ENCODE assay signal across 25 cellular contexts in genomic region chr2:70443078-70443465, GRCh38.
"Had no signal": no experiment of that assay in that cellular context is flagged by ENCODE, and none has a peak within 500 bp of the region (broad histone marks: within the 10 kb centered on the region; RNA-seq: fewer than 3 reads in every experiment).

No MANE protein-coding gene starts in this region.

- H3K79me2 ChIP-seq: parathyroid adenoma had no signal

- ATAC-seq: left ventricle myocardium superior; lower lobe of right lung; natural killer cell treated with Interleukin-12 subunit alpha and Interleukin-12 subunit beta and Interleukin-15 and Interleukin-18, amount 100 ng/mL, for 72 hours; stimulated activated memory B cell treated with anti-CD40 and anti-IgM and Interleukin-4, amounts not matched to agents 10 μg/mL and 1 μg/mL and 100 μg/mL, for 72 hours; stimulated activated naive CD8-positive, alpha-beta T cell treated with anti-CD3 and anti-CD28 coated beads, Interleukin-15, Interleukin-2, amounts not matched to agents 100 U/mL and 50 U/mL, for 24 hours had no signal

- H3K9me3 ChIP-seq: colonic mucosa, lower lobe of right lung, right atrium auricular region, sigmoid colon, testis, tibial artery had no signal

- FAIRE-seq: endothelial cell of umbilical vein, frontal cortex, keratinocyte had no signal

- H3K27ac ChIP-seq: colonic mucosa, lower lobe of right lung, parathyroid adenoma, right atrium auricular region, sigmoid colon, testis, tibial artery had no signal

- H3K27ac Mint-ChIP-seq: dendritic cell treated with granulocyte-macrophage colony-stimulating factor and Interleukin-4, amounts not matched to agents 40 ng/mL and 50 ng/mL, for 4 days; memory B cell; progenitor cell of endocrine pancreas; stimulated activated memory B cell treated with anti-CD40 and anti-IgM and Interleukin-4, amounts not matched to agents 10 μg/mL and 1 μg/mL and 100 μg/mL, for 72 hours; type B pancreatic cell had no signal

- H3K4me3 Mint-ChIP-seq: dendritic cell treated with granulocyte-macrophage colony-stimulating factor and Interleukin-4, amounts not matched to agents 40 ng/mL and 50 ng/mL, for 4 days; immature natural killer cell; memory B cell; natural killer cell treated with Interleukin-12 subunit alpha and Interleukin-12 subunit beta and Interleukin-15 and Interleukin-18, amount 100 ng/mL, for 72 hours; neural crest cell; stimulated activated memory B cell treated with anti-CD40 and anti-IgM and Interleukin-4, amounts not matched to agents 10 μg/mL and 1 μg/mL and 100 μg/mL, for 72 hours; type B pancreatic cell had no signal

- H3K36me3 ChIP-seq: colonic mucosa, lower lobe of right lung, right atrium auricular region, sigmoid colon, tibial artery had no signal

- H3K4me1 ChIP-seq: colonic mucosa, lower lobe of right lung, parathyroid adenoma, right atrium auricular region, sigmoid colon, testis, tibial artery had no signal

- H3K4me1 Mint-ChIP-seq: memory B cell; stimulated activated memory B cell treated with anti-CD40 and anti-IgM and Interleukin-4, amounts not matched to agents 10 μg/mL and 1 μg/mL and 100 μg/mL, for 72 hours had no signal

- H3K27me3 Mint-ChIP-seq: dendritic cell treated with granulocyte-macrophage colony-stimulating factor and Interleukin-4, amounts not matched to agents 40 ng/mL and 50 ng/mL, for 4 days; natural killer cell treated with Interleukin-12 subunit alpha and Interleukin-12 subunit beta and Interleukin-15 and Interleukin-18, amount 100 ng/mL, for 72 hours; progenitor cell of endocrine pancreas; type B pancreatic cell had no signal

- H2AFZ ChIP-seq: parathyroid adenoma had no signal

- H3K27me3 ChIP-seq: colonic mucosa, right atrium auricular region, sigmoid colon, testis had no signal

- H3K36me3 Mint-ChIP-seq: immature natural killer cell; memory B cell; natural killer cell treated with Interleukin-12 subunit alpha and Interleukin-12 subunit beta and Interleukin-15 and Interleukin-18, amount 100 ng/mL, for 72 hours; stimulated activated memory B cell treated with anti-CD40 and anti-IgM and Interleukin-4, amounts not matched to agents 10 μg/mL and 1 μg/mL and 100 μg/mL, for 72 hours; type B pancreatic cell had no signal

- H3K9ac ChIP-seq: parathyroid adenoma had no signal

- DNase-seq: colonic mucosa; effector memory CD4-positive, alpha-beta T cell; erythroblast; hypothalamus; immature natural killer cell; left ventricle myocardium superior; lower lobe of right lung; sigmoid colon; stimulated activated CD4-positive, alpha-beta T cell treated with anti-CD3 and anti-CD28 coated beads, Interleukin-4, amount 100 ng/mL, for 4 hours; stimulated activated naive CD8-positive, alpha-beta T cell treated with anti-CD3 and anti-CD28 coated beads, Interleukin-15, Interleukin-2, amounts not matched to agents 100 U/mL and 50 U/mL, for 24 hours; substantia nigra; testis; tibial artery had no signal

- H3K4me3 ChIP-seq: colonic mucosa, lower lobe of right lung, right atrium auricular region, sigmoid colon, testis, tibial artery had no signal

- H3K9me3 Mint-ChIP-seq: immature natural killer cell; memory B cell; natural killer cell treated with Interleukin-12 subunit alpha and Interleukin-12 subunit beta and Interleukin-15 and Interleukin-18, amount 100 ng/mL, for 72 hours; neural crest cell; stimulated activated memory B cell treated with anti-CD40 and anti-IgM and Interleukin-4, amounts not matched to agents 10 μg/mL and 1 μg/mL and 100 μg/mL, for 72 hours; type B pancreatic cell had no signal
